In the genomic region with DNA sequence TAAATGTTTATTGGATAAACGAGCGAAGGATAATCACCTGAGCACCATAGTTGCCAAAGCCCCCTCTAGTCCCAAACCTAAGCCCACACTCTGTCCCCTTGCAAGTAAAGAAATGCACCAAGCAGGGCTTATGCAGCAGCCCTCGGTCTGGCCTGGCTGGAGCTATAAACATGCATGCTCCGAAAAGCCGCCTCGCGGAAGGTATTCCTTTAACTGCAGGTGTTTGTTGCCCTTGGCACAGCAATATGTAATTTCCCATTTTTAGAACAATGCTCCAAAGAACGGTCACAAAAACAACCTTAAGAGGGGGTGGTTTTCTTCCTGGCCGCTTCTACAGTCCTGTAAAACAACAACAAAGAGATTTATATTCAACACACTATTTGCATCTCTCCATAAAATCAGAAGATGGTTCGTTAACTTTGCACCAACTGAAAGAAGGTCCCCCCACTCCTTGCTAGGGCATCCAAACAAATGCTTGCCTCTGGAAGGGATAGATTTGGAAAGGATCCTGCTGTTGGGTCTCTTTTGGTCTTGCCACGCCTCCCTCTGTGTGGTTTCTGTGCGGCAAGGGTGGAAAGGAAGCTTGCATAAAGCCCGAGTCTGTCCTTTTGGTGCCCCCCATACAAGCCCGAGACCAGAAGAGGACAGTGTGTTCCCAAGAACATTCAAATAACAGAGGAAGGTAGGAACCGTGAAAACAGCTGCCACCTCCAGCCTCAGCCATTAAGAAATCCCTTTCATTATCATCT, we compare ENCODE assay signal across 15 cellular contexts. TPM values are rescaled to one million over a fixed set of nuclear protein-coding genes. Genes with fewer than 3 reads are reported as not detected.
DNase-seq lines count a peak whose midpoint lies in the region; ATAC-seq, FAIRE-seq and TF ChIP-seq lines count a peak whose summit lies in the region.
"Had no signal": no experiment of that assay in that cellular context is flagged by ENCODE, and none has a peak within 500 bp of the region (broad histone marks: within the 10 kb centered on the region; RNA-seq: fewer than 3 reads in every experiment).

No MANE protein-coding gene starts in this region.

- H3K27ac ChIP-seq in BLaER1 treated with 17β-estradiol and CSF1 and Interleukin-3, amounts not matched to agents 10 nM and 100 nM = peak overlapping the region in 9 of 11 experiments; percentile 17 to 93 (median 59); a peak in 16 of 22 replicates
- H3K27ac ChIP-seq in esophagus muscularis mucosa (replicated peaks in 1 of 4) = peak overlapping the region; percentile 77 to 88 (median 86)
- no peak overlapping the region for H3K27ac ChIP-seq in pancreas

- WGBS in esophagus muscularis mucosa = 23% methylated on average over 15 of the region's 15 CpGs
- WGBS in pancreas, 2 donors = 64 to 73% methylated on average over 15 of the region's 15 CpGs

- no peaks in the 10 kb centered on the region for H4K20me1 ChIP-seq in BLaER1 treated with 17β-estradiol and CSF1 and Interleukin-3, amounts not matched to agents 10 nM and 100 nM

- no peak for FAIRE-seq in pancreas (lab: Jason Lieb, UNC)

- peak; percentile 54 for TF ChIP-seq EP300 in esophagus muscularis mucosa (IDR thresholded peaks at IDR 0.05)

- no peaks in the 10 kb centered on the region for H3K36me3 ChIP-seq in BLaER1 treated with 17β-estradiol and CSF1 and Interleukin-3, amounts not matched to agents 10 nM and 100 nM
- H3K36me3 ChIP-seq in esophagus muscularis mucosa = no peaks in the 10 kb centered on the region
- H3K36me3 ChIP-seq in pancreas = no peaks in the 10 kb centered on the region
- H3K36me3 ChIP-seq: HAP-1 had no signal

- no peaks in the 10 kb centered on the region for H3K9me3 ChIP-seq in BLaER1 treated with 17β-estradiol and CSF1 and Interleukin-3, amounts not matched to agents 10 nM and 100 nM (replicated peaks in 1 of 11)
- H3K9me3 ChIP-seq in esophagus muscularis mucosa (no peaks in the 10 kb centered on the region), pancreas (no peaks in the 10 kb centered on the region)
- H3K9me3 ChIP-seq: HAP-1 had no signal

- peak overlapping the region; percentile 65 to 97 (median 75) for H3K4me2 ChIP-seq in BLaER1 treated with 17β-estradiol and CSF1 and Interleukin-3, amounts not matched to agents 10 nM and 100 nM

- H3K9ac ChIP-seq in BLaER1 treated with 17β-estradiol and CSF1 and Interleukin-3, amounts not matched to agents 10 nM and 100 nM = peak overlapping the region; percentile 5 to 71 (median 41); a peak in 16 of 22 replicates

- intact Hi-C loops in esophagus muscularis mucosa (cut with DNase I) = no loop called here
- intact Hi-C loops in pancreas (cut with DNase I) = no loop called here

- no peaks in the 10 kb centered on the region for H3K27me3 ChIP-seq in BLaER1 treated with 17β-estradiol and CSF1 and Interleukin-3, amounts not matched to agents 10 nM and 100 nM
- H3K27me3 ChIP-seq in esophagus muscularis mucosa (no peaks in the 10 kb centered on the region), pancreas (no peaks in the 10 kb centered on the region)

- TF ChIP-seq CTCF in esophagus muscularis mucosa (IDR thresholded peaks at IDR 0.05) (peak in 1 of 3 experiments; percentile 18), pancreas (IDR thresholded peaks at IDR 0.05) (no peak)

- TF ChIP-seq POLR2A in esophagus muscularis mucosa (IDR thresholded peaks at IDR 0.05; ENCODE audit: low read depth) = no peak

- H3K4me3 ChIP-seq in BLaER1 treated with 17β-estradiol and CSF1 and Interleukin-3, amounts not matched to agents 10 nM and 100 nM = peak overlapping the region in 5 of 10 experiments; percentile 1 to 52 (median 12); a peak in 6 of 20 replicates
- H3K4me3 ChIP-seq in esophagus muscularis mucosa (peak overlapping the region; percentile 12 to 27 (median 25)), pancreas (no peak overlapping the region)
- H3K4me3 ChIP-seq: HAP-1 had no signal

- peak in 3 of 4 donors; percentile 11 to 55 (median 35) for ATAC-seq in pancreas
- no peak for ATAC-seq in HG02588 (IDR thresholded peaks at IDR 0.05; ENCODE audit: unreplicated experiment)
- no peak for ATAC-seq in HG02885 (IDR thresholded peaks at IDR 0.05; ENCODE audit: poor library complexity, unreplicated experiment)

- peaks cover 23 to 80% (median 69%) of the 10 kb centered on the region in 10 experiments for H3K4me1 ChIP-seq in BLaER1 treated with 17β-estradiol and CSF1 and Interleukin-3, amounts not matched to agents 10 nM and 100 nM
- H3K4me1 ChIP-seq in esophagus muscularis mucosa (peaks cover 36 to 72% (median 64%) of the 10 kb centered on the region in 4 donors), pancreas (peaks cover 0 to 27% (median 0%) of the 10 kb centered on the region in 3 donors)
- H3K4me1 ChIP-seq: HAP-1 had no signal

- DNase-seq in NCI-H82 treated with DMSO at 0.1 percent for 48 hours (lab: John Stamatoyannopoulos, UW; ENCODE audit: unreplicated experiment) (peak; percentile 80), esophagus muscularis mucosa (ENCODE audit: extremely low spot score) (no peak), pancreas (no peak), mucosa of gallbladder (ENCODE audit: low spot score) (no peak), DMS 273 (lab: John Stamatoyannopoulos, UW; ENCODE audit: unreplicated experiment) (no peak)
- DNase-seq: activated CD4-positive, CD25-positive, alpha-beta regulatory T cell; CD8-positive, alpha-beta memory T cell; mammary epithelial cell; NCI-H510A treated with DMSO at 0.1 percent for 48 hours; stimulated activated CD4-positive, alpha-beta T cell treated with anti-CD3 and anti-CD28 coated beads, Interleukin-4, amount 100 ng/mL, for 4 hours had no signal

RNA-seq across cellular contexts. Expression of gene SCGB1A1, which starts 14.9 kb away (rescaled TPM):
- total RNA-seq in esophagus muscularis mucosa = 1 to 10 TPM in 1 of 4 donors, not detected in 3; 3.0 TPM
- 1 to 10 TPM in 1 of 6 donors, not detected in 5; 4.3 TPM for total RNA-seq in pancreas
- under 1 TPM in 1 of 2 donors, not detected in 1; 0.94 TPM for polyA plus RNA-seq in pancreas
- total RNA-seq in mucosa of gallbladder = 2.7 TPM
- total RNA-seq: CD8-positive, alpha-beta memory T cell; epithelial cell of proximal tubule; mammary epithelial cell had no signal
- polyA plus RNA-seq: CD8-positive, alpha-beta memory T cell; mammary epithelial cell had no signal

Comparison
In these comparisons a context has a peak if more than half of its experiments do, and no peak if none do; other contexts are left out.
1. H3K27ac ChIP-seq: peak in BLaER1 treated with 17β-estradiol and CSF1 and Interleukin-3, amounts not matched to agents 10 nM and 100 nM (9 of 11) and esophagus muscularis mucosa (4 of 4); none in pancreas (0 of 4).
2. H3K4me3 ChIP-seq: peak in esophagus muscularis mucosa (4 of 4); none in pancreas (0 of 4).
3. ATAC-seq: peak in pancreas (3 of 4); none in HG02588 (single experiment) and HG02885 (single experiment).